ENCODE assay signal across 17 cellular contexts in genomic region chr6:45434401-45434741, GRCh38. TPM values are rescaled to one million over a fixed set of nuclear protein-coding genes. Genes with fewer than 3 reads are reported as not detected.
DNase-seq lines count a peak whose midpoint lies in the region; ATAC-seq, FAIRE-seq and TF ChIP-seq lines count a peak whose summit lies in the region.
"Had no signal": no experiment of that assay in that cellular context is flagged by ENCODE, and none has a peak within 500 bp of the region (broad histone marks: within the 10 kb centered on the region; RNA-seq: fewer than 3 reads in every experiment).

No MANE protein-coding gene starts in this region.

- no peak for DNase-seq in activated T-cell treated with anti-CD3 and anti-CD28 coated beads, Interleukin-2, amount 50 U/mL, for 72 hours
- DNase-seq in activated T-cell treated with anti-CD3 and anti-CD28 coated beads, Interleukin-2, amount 50 U/mL, for 48 hours = no peak
- no peak for DNase-seq in K562 (ENCODE audit: extremely low read depth in 1 of 4, low spot score in 3 of 4)
- no peak for DNase-seq in stimulated activated naive CD8-positive, alpha-beta T cell treated with anti-CD3 and anti-CD28 coated beads, Interleukin-15, amount 100 ng/mL, for 72 hours
- no peak for DNase-seq in GM10266 (ENCODE audit: extremely low spot score)
- DNase-seq in NCI-H1048 (lab: John Stamatoyannopoulos, UW) = no peak
- DNase-seq in NCI-H774 (lab: John Stamatoyannopoulos, UW) = no peak
- DNase-seq: activated naive CD4-positive, alpha-beta T cell treated with anti-CD3 and anti-CD28 coated beads for 36 hours; Caco-2; left cardiac atrium; retina; stimulated activated naive CD4-positive, alpha-beta T cell; upper lobe of right lung had no signal

- H3K27ac Mint-ChIP-seq in activated T-cell treated with anti-CD3 and anti-CD28 coated beads, Interleukin-2, amount 50 U/mL, for 72 hours = peak overlapping the region; percentile 100
- H3K27ac Mint-ChIP-seq in T-helper 1 cell treated with Interleukin-12 subunit alpha and Interleukin-12 subunit beta and Interleukin-4 antibody, amounts not matched to agents 30 μg/mL and 1 μg/mL, for 36 hours = peak overlapping the region; percentile 31
- peak overlapping the region; percentile 49 to 67 for H3K27ac Mint-ChIP-seq in stimulated activated naive CD8-positive, alpha-beta T cell treated with anti-CD3 and anti-CD28 coated beads, Interleukin-15, amount 100 ng/mL, for 72 hours
- H3K27ac Mint-ChIP-seq: activated naive CD4-positive, alpha-beta T cell treated with anti-CD3 and anti-CD28 coated beads for 36 hours had no signal

- no peak overlapping the region for H3K9ac ChIP-seq in K562 (ENCODE audit: insufficient read depth in 1 of 2, low read depth in 2 of 2, low read length in 2 of 2)

- no TSS peak for BruUV-seq in K562 (replicated peaks; lab: Mats Ljungman, UMichigan)

- TF ChIP-seq RAD21 in K562 (CRISPR knock-in tag; conservative IDR thresholded peaks at IDR 0.05 in 1 of 2, IDR thresholded peaks at IDR 0.05 in 1 of 2) = no peak

- H3K9me3 Mint-ChIP-seq in activated T-cell treated with anti-CD3 and anti-CD28 coated beads, Interleukin-2, amount 50 U/mL, for 72 hours = no peaks in the 10 kb centered on the region
- H3K9me3 Mint-ChIP-seq in T-helper 1 cell treated with Interleukin-12 subunit alpha and Interleukin-12 subunit beta and Interleukin-4 antibody, amounts not matched to agents 30 μg/mL and 1 μg/mL, for 36 hours = no peaks in the 10 kb centered on the region
- no peaks in the 10 kb centered on the region for H3K9me3 Mint-ChIP-seq in stimulated activated naive CD8-positive, alpha-beta T cell treated with anti-CD3 and anti-CD28 coated beads, Interleukin-15, amount 100 ng/mL, for 72 hours
- H3K9me3 Mint-ChIP-seq: activated naive CD4-positive, alpha-beta T cell treated with anti-CD3 and anti-CD28 coated beads for 36 hours; mesothelial cell of epicardium had no signal

- no peak overlapping the region for H3K4me2 ChIP-seq in K562 (ENCODE audit: insufficient read depth, low read length)

- POLR2A ChIA-PET in K562 (lab: Yijun Ruan, JAX) = no interaction called here

- H3K4me3 ChIP-seq in K562 = no peak overlapping the region
- H3K4me3 ChIP-seq: coronary artery, upper lobe of right lung had no signal

- CTCF ChIA-PET in K562 (lab: Yijun Ruan, JAX; ENCODE audit: low intra/inter-chr PET ratio) = no interaction called here

- FAIRE-seq in K562 (lab: Jason Lieb, UNC) = no peak
- FAIRE-seq: frontal cortex had no signal

- H3K4me3 Mint-ChIP-seq in activated T-cell treated with anti-CD3 and anti-CD28 coated beads, Interleukin-2, amount 50 U/mL, for 72 hours = peak overlapping the region; percentile 61 to 95
- peak overlapping the region; percentile 33 for H3K4me3 Mint-ChIP-seq in T-helper 1 cell treated with Interleukin-12 subunit alpha and Interleukin-12 subunit beta and Interleukin-4 antibody, amounts not matched to agents 30 μg/mL and 1 μg/mL, for 36 hours
- peak overlapping the region; percentile 57 to 79 for H3K4me3 Mint-ChIP-seq in stimulated activated naive CD8-positive, alpha-beta T cell treated with anti-CD3 and anti-CD28 coated beads, Interleukin-15, amount 100 ng/mL, for 72 hours
- H3K4me3 Mint-ChIP-seq: activated naive CD4-positive, alpha-beta T cell treated with anti-CD3 and anti-CD28 coated beads for 36 hours; mesothelial cell of epicardium had no signal

- H3K27me3 ChIP-seq in K562 (ENCODE audit: control insufficient read depth in 2 of 2, insufficient read depth in 2 of 2, low read length in 2 of 2) = no peaks in the 10 kb centered on the region
- H3K27me3 ChIP-seq: upper lobe of right lung had no signal

- in situ Hi-C loops in K562 (cut with MboI) = no loop called here

- H3K27me3 Mint-ChIP-seq in activated T-cell treated with anti-CD3 and anti-CD28 coated beads, Interleukin-2, amount 50 U/mL, for 72 hours (ENCODE audit: low read depth) = no peaks in the 10 kb centered on the region
- H3K27me3 Mint-ChIP-seq in T-helper 1 cell treated with Interleukin-12 subunit alpha and Interleukin-12 subunit beta and Interleukin-4 antibody, amounts not matched to agents 30 μg/mL and 1 μg/mL, for 36 hours (ENCODE audit: low read depth) = peaks cover 4% of the 10 kb centered on the region
- no peaks in the 10 kb centered on the region for H3K27me3 Mint-ChIP-seq in stimulated activated naive CD8-positive, alpha-beta T cell treated with anti-CD3 and anti-CD28 coated beads, Interleukin-15, amount 100 ng/mL, for 72 hours

- H3K4me1 Mint-ChIP-seq in activated T-cell treated with anti-CD3 and anti-CD28 coated beads, Interleukin-2, amount 50 U/mL, for 72 hours (ENCODE audit: low read depth) = peaks cover 93% of the 10 kb centered on the region
- peaks cover 52% of the 10 kb centered on the region for H3K4me1 Mint-ChIP-seq in T-helper 1 cell treated with Interleukin-12 subunit alpha and Interleukin-12 subunit beta and Interleukin-4 antibody, amounts not matched to agents 30 μg/mL and 1 μg/mL, for 36 hours (ENCODE audit: low read depth)
- peaks cover 85% of the 10 kb centered on the region for H3K4me1 Mint-ChIP-seq in stimulated activated naive CD8-positive, alpha-beta T cell treated with anti-CD3 and anti-CD28 coated beads, Interleukin-15, amount 100 ng/mL, for 72 hours

- no peaks in the 10 kb centered on the region for H3K36me3 ChIP-seq in K562 (ENCODE audit: control insufficient read depth, insufficient read depth, low read length)
- H3K36me3 ChIP-seq: upper lobe of right lung had no signal

- no peak for TF ChIP-seq EP300 in K562 (IDR thresholded peaks at IDR 0.05; ENCODE audit: low read length)

- peaks cover 0 to 51% of the 10 kb centered on the region in 2 experiments; a peak in 4 of 5 replicates for H3K4me1 ChIP-seq in K562 (replicated peaks in 1 of 2; ENCODE audit: control insufficient read depth in 2 of 2, insufficient read depth in 2 of 2, low read length in 2 of 2)
- H3K4me1 ChIP-seq: Caco-2 had no signal

- no peaks in the 10 kb centered on the region for H4K20me1 ChIP-seq in K562 (replicated peaks; ENCODE audit: control insufficient read depth, insufficient read depth, low read length)

- H3K9me1 ChIP-seq in K562 (ENCODE audit: control insufficient read depth, insufficient read depth, low read length) = no peaks in the 10 kb centered on the region

- TF ChIP-seq POLR2A in K562 (conservative IDR thresholded peaks at IDR 0.05) = no peak

- peaks cover 8 to 38% of the 10 kb centered on the region in 2 donors for H3K36me3 Mint-ChIP-seq in activated T-cell treated with anti-CD3 and anti-CD28 coated beads, Interleukin-2, amount 50 U/mL, for 72 hours (ENCODE audit: insufficient read depth in 2 of 2)
- peaks cover 30% of the 10 kb centered on the region for H3K36me3 Mint-ChIP-seq in T-helper 1 cell treated with Interleukin-12 subunit alpha and Interleukin-12 subunit beta and Interleukin-4 antibody, amounts not matched to agents 30 μg/mL and 1 μg/mL, for 36 hours (ENCODE audit: low read depth)
- H3K36me3 Mint-ChIP-seq: mesothelial cell of epicardium had no signal

- intact Hi-C loops in K562 (cut with micrococcal nuclease) = no loop called here

- H2AFZ ChIP-seq in K562 (ENCODE audit: low read depth, low read length) = no peak overlapping the region

- H3K79me2 ChIP-seq in K562 (ENCODE audit: control insufficient read depth, insufficient read depth, low read length) = no peaks in the 10 kb centered on the region

- ATAC-seq in activated T-cell treated with anti-CD3 and anti-CD28 coated beads, Interleukin-2, amount 50 U/mL, for 72 hours (replicated peaks in 1 of 2) = peak; percentile 34 to 41
- no peak for ATAC-seq in K562
- ATAC-seq in stimulated activated naive CD8-positive, alpha-beta T cell treated with anti-CD3 and anti-CD28 coated beads, Interleukin-15, amount 100 ng/mL, for 72 hours = peak; percentile 52
- ATAC-seq: left cardiac atrium, upper lobe of right lung had no signal

- no peak overlapping the region for H3K27ac ChIP-seq in K562 (ENCODE audit: extremely low read depth, low read depth, low read length)
- H3K27ac ChIP-seq: coronary artery, upper lobe of right lung had no signal

- no peak for TF ChIP-seq CTCF in K562 (IDR thresholded peaks at IDR 0.05 in 2 of 3, conservative IDR thresholded peaks at IDR 0.05 in 1 of 3; ENCODE audit: insufficient read depth in 2 of 3, low read depth in 1 of 3, low read length in 3 of 3)
- TF ChIP-seq CTCF in GM10266 (IDR thresholded peaks at IDR 0.05; ENCODE audit: control insufficient read depth, insufficient read depth, low read depth, missing control alignments) = no peak

- H3K9me3 ChIP-seq in K562 (replicated peaks; ENCODE audit: control insufficient read depth, insufficient read depth, low read depth, low read length) = no peaks in the 10 kb centered on the region
- H3K9me3 ChIP-seq: Caco-2, upper lobe of right lung had no signal

TF ChIP-seq in K562, 482 proteins besides CTCF, POLR2A, EP300 and RAD21:
- TF ChIP-seq TCF7L2 (IDR thresholded peaks at IDR 0.05; ENCODE audit: low read depth, low read length) (no peak), POLR2H (tag; IDR thresholded peaks at IDR 0.05; ENCODE audit: low read depth) (0 out of 2 replicates have a peak, but pooled peaks have one; percentile 42), NR2C2 (CRISPR knock-in tag; IDR thresholded peaks at IDR 0.05) (no peak), NR2C2 (tag; IDR thresholded peaks at IDR 0.05) (0 out of 2 replicates have a peak, but pooled peaks have one; percentile 0), MYNN (IDR thresholded peaks at IDR 0.05) (no peak), MYNN (CRISPR knock-in tag; IDR thresholded peaks at IDR 0.05) (no peak)

RNA-seq across cellular contexts. Expression of gene SUPT3H, which starts 56.6 kb away (rescaled TPM):
- 10 to 100 TPM; 18.5 to 19.4 TPM for total RNA-seq in activated T-cell treated with anti-CD3 and anti-CD28 coated beads, Interleukin-2, amount 50 U/mL, for 72 hours
- total RNA-seq in K562 (2011; cell fraction: chromatin; rRNA removed; ENCODE audit: low replicate concordance) = 7.5 and 15.8 TPM in 2 replicates
- 4.9 and 6.2 TPM in 2 replicates for total RNA-seq in K562 (2011; cell fraction: nucleolus; rRNA removed)
- 10.3 and 16.6 TPM in 2 replicates for total RNA-seq in K562 (2011; cell fraction: nucleoplasm; rRNA removed)
- 4.7 and 7.2 TPM in 2 replicates for total RNA-seq in K562 (2014; rRNA removed)
- 9.4 and 10.1 TPM in 2 replicates for total RNA-seq in K562 (2014; rRNA removed; fragmentation: Illumina TruSeq; extraction: Trizol)
- total RNA-seq in K562 (2015; rRNA removed; fragmentation: Illumina TruSeq; extraction: Trizol) = 6.4 and 7.9 TPM in 2 replicates
- 11.3 and 11.9 TPM in 2 replicates for total RNA-seq in K562 (2021)
- polyA plus RNA-seq in K562 (2011; rRNA removed) = 15.3 and 18.6 TPM in 2 replicates
- 15.9 and 18.2 TPM in 2 replicates for polyA plus RNA-seq in K562 (2011; cell fraction: cytosol; rRNA removed)
- 11.7 and 13.1 TPM in 2 replicates for polyA plus RNA-seq in K562 (2011; cell fraction: nucleus; rRNA removed)
- polyA plus RNA-seq in K562 (2012) = 11.6 and 25.6 TPM in 2 replicates
- polyA plus RNA-seq in K562 (2014; fragmentation: Illumina TruSeq; extraction: Trizol) = 15.6 and 15.8 TPM in 2 replicates
- 10 to 100 TPM; 13.2 to 16.3 TPM for polyA plus RNA-seq in K562 (2014; fragmentation: Nextera tagmentation; extraction: Ambion mirVana)
- 8.1 and 14.7 TPM in 2 replicates for polyA plus RNA-seq in K562 (2014; rRNA removed)
- polyA minus RNA-seq in K562 (2011; rRNA and poly(A)+ RNA removed) = 16.3 and 17.8 TPM in 2 replicates
- 3.0 and 20.3 TPM in 2 replicates for polyA minus RNA-seq in K562 (2011; cell fraction: cytosol; rRNA and poly(A)+ RNA removed)
- polyA minus RNA-seq in K562 (2011; cell fraction: nucleus; rRNA and poly(A)+ RNA removed) = 10.2 and 14.4 TPM in 2 replicates

Comparison
In these comparisons a context has a peak if more than half of its experiments do, and no peak if none do; other contexts are left out.
1. H3K27ac Mint-ChIP-seq: peak in every context shown above with its lines; median percentile 100 in activated T-cell treated with anti-CD3 and anti-CD28 coated beads, Interleukin-2, amount 50 U/mL, for 72 hours; 58 in stimulated activated naive CD8-positive, alpha-beta T cell treated with anti-CD3 and anti-CD28 coated beads, Interleukin-15, amount 100 ng/mL, for 72 hours; 31 in T-helper 1 cell treated with Interleukin-12 subunit alpha and Interleukin-12 subunit beta and Interleukin-4 antibody, amounts not matched to agents 30 μg/mL and 1 μg/mL, for 36 hours.